Comparison of ENCODE assay signal across 19 cellular contexts in genomic region chr15:56228352-56228751, GRCh38. TPM values are rescaled to one million over a fixed set of nuclear protein-coding genes. Genes with fewer than 3 reads are reported as not detected.
DNase-seq lines count a peak whose midpoint lies in the region; ATAC-seq, FAIRE-seq and TF ChIP-seq lines count a peak whose summit lies in the region.
"Had no signal": no experiment of that assay in that cellular context is flagged by ENCODE, and none has a peak within 500 bp of the region (broad histone marks: within the 10 kb centered on the region; RNA-seq: fewer than 3 reads in every experiment).

No MANE protein-coding gene starts in this region.

- no peak for TF ChIP-seq POLR2A in A549 (IDR thresholded peaks at IDR 0.05; ENCODE audit: low read length)

- H3K9me3 ChIP-seq in A549 = peaks cover 58% of the 10 kb centered on the region
- peaks cover 0 to 9% of the 10 kb centered on the region in 2 donors for H3K9me3 ChIP-seq in kidney (ENCODE audit: control insufficient read depth in 1 of 2, low read length in 2 of 2)

- ATAC-seq in A549 = no peak
- ATAC-seq: CD8-positive, alpha-beta T cell had no signal

- H3K27ac ChIP-seq in A549 (no peak overlapping the region), epithelial cell of prostate (peak overlapping the region; percentile 64), kidney (ENCODE audit: low read depth in 2 of 2, low read length in 2 of 2) (no peak overlapping the region)
- H3K27ac ChIP-seq: BLaER1 treated with 17β-estradiol and CSF1 and Interleukin-3, amounts not matched to agents 10 nM and 100 nM; C4-2B had no signal

- H3K4me2 ChIP-seq in A549 = no peak overlapping the region
- H3K4me2 ChIP-seq: BLaER1 treated with 17β-estradiol and CSF1 and Interleukin-3, amounts not matched to agents 10 nM and 100 nM had no signal

- H3K4me3 ChIP-seq in A549 (no peak overlapping the region), kidney (ENCODE audit: low read length in 2 of 2) (no peak overlapping the region)
- H3K4me3 ChIP-seq: BLaER1 treated with 17β-estradiol and CSF1 and Interleukin-3, amounts not matched to agents 10 nM and 100 nM had no signal

- DNase-seq in A549 (ENCODE audit: low read depth in 1 of 2, low spot score in 1 of 2) (no peak), GM19239 (ENCODE audit: insufficient read length, low spot score) (no peak), epithelial cell of prostate (ENCODE audit: low read depth, low spot score) (no peak), NCI-H2107 (lab: John Stamatoyannopoulos, UW) (no peak), kidney (no peak)
- DNase-seq: 8988T; AML-193; Caco-2; Calu3; CD4-positive, alpha-beta T cell; CD8-positive, alpha-beta T cell; DMS79 treated with DMSO at 0.1 percent for 48 hours; GF-D8 had no signal

- POLR2A ChIA-PET in A549 (lab: Yijun Ruan, JAX) = no interaction called here

- H3K4me1 ChIP-seq in A549 (no peaks in the 10 kb centered on the region), kidney (ENCODE audit: control insufficient read depth in 1 of 2, insufficient read depth in 1 of 2, low read depth in 1 of 2, low read length in 2 of 2) (no peaks in the 10 kb centered on the region)
- H3K4me1 ChIP-seq: BLaER1 treated with 17β-estradiol and CSF1 and Interleukin-3, amounts not matched to agents 10 nM and 100 nM; Caco-2 had no signal

- TF ChIP-seq CTCF in A549 (IDR thresholded peaks at IDR 0.05) (no peak), kidney (IDR thresholded peaks at IDR 0.05; ENCODE audit: borderline replicate concordance, extremely low read depth, insufficient read depth) (no peak)

- CTCF ChIA-PET in A549 (lab: Yijun Ruan, JAX) = no interaction called here

- peaks cover 0 to 2% of the 10 kb centered on the region in 2 donors for H3K36me3 ChIP-seq in kidney (ENCODE audit: control insufficient read depth in 1 of 2, insufficient read depth in 2 of 2, low read length in 2 of 2)

- intact Hi-C loops in kidney (cut with DNase I) = no loop called here

- H3K9ac ChIP-seq in kidney (ENCODE audit: low read length in 2 of 2) = no peak overlapping the region
- H3K9ac ChIP-seq: BLaER1 treated with 17β-estradiol and CSF1 and Interleukin-3, amounts not matched to agents 10 nM and 100 nM had no signal

- FAIRE-seq in A549 (lab: Jason Lieb, UNC) (no peak), GM19239 (lab: Jason Lieb, UNC) (peak; percentile 23), kidney (lab: Jason Lieb, UNC) (no peak)
- FAIRE-seq: A204.1, D721Med, G401.6, GM12891 had no signal

- no peak for TF ChIP-seq RAD21 in A549 (conservative IDR thresholded peaks at IDR 0.05 in 1 of 2, IDR thresholded peaks at IDR 0.05 in 1 of 2)

- TF ChIP-seq EP300 in A549 (IDR thresholded peaks at IDR 0.05) = no peak

TF ChIP-seq in A549, 52 proteins besides CTCF, POLR2A, EP300 and RAD21:
- TF ChIP-seq MAFK (IDR thresholded peaks at IDR 0.05; ENCODE audit: partially characterized antibody) (peak; percentile 64), MAX (IDR thresholded peaks at IDR 0.05) (no peak)
TF ChIP-seq in A549: peak in this region for 1.

RNA-seq across cellular contexts. Expression of gene RFX7, which starts 15.3 kb away (rescaled TPM):
- 14.9 and 26.3 TPM in 2 replicates for polyA plus RNA-seq in A549 (2011; rRNA removed)
- polyA plus RNA-seq in A549 (2012; cell fraction: cytosol; rRNA removed) = 3.2 and 4.4 TPM in 2 replicates
- 4.6 and 6.7 TPM in 2 replicates for polyA plus RNA-seq in A549 (2012; cell fraction: nucleus; rRNA removed)
- 10.8 to 11.7 TPM (median 11.7 TPM) in 3 replicates for polyA plus RNA-seq in A549 (2017; fragmentation: RNase III; extraction: RNeasy Plus Mini Kit Qiagen cat#74134 plus additional on column Dnase treatment)
- 49.5 and 52.4 TPM in 2 replicates for polyA minus RNA-seq in A549 (2011; rRNA and poly(A)+ RNA removed)
- 15.2 TPM for total RNA-seq in kidney
- polyA plus RNA-seq in kidney (ENCODE audit: insufficient read depth, low read depth, low replicate concordance) = 1.6 TPM
